ENCODE assay signal across 9 cellular contexts in the genomic region with DNA sequence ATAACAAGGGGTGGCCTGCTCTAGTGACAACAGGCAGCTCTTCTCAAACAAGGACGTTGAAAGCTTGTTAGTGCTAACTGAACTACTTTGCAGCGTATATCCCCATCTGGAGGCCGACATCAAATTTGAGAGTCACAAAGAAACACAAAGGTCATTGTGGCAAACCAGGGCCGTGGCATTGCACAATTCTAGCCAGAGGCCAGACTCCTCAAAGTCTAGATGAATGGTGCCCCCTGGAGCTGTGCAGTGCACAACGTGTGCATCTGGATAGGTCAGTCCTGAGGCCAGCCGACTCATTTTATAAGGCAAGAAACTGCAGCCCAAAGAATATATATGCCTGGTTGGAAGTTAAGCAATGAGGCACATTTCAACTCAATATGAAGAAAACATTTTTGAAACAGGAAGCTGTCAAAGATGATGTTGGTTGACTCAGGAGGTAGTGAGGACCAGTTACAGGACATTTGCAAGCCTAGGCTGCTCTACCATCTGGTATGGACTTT.
A peak's percentile ranks its signal among the peaks of the same experiment; 100 is the strongest.
DNase-seq lines count a peak whose midpoint lies in the region; ATAC-seq and TF ChIP-seq lines count a peak whose summit lies in the region.
"Had no signal": no experiment of that assay in that cellular context is flagged by ENCODE, and none has a peak within 500 bp of the region (broad histone marks: within the 10 kb centered on the region; RNA-seq: fewer than 3 reads in every experiment).

No MANE protein-coding gene starts in this region.

- H3K9me3 Mint-ChIP-seq in MCF 10A (ENCODE audit: unreplicated experiment): no peaks in the 10 kb centered on the region
- peaks cover 0 to 2% of the 10 kb centered on the region in 2 donors for H3K9me3 Mint-ChIP-seq in stimulated activated naive B cell treated with anti-CD40 and anti-IgM and Interleukin-4, amounts not matched to agents 10 μg/mL and 1 μg/mL and 100 μg/mL, for 72 hours

- POLR2A ChIA-PET in MCF 10A (lab: Yijun Ruan, JAX): no interaction called here

- CTCF ChIA-PET in MCF 10A (lab: Yijun Ruan, JAX): interaction anchor here (0.5 to 1.0 kb wide), 3 partner anchors 85 to 405 kb away, joined by 3 to 4 read pairs (median 3); no protein-coding TSS in a partner anchor

- no peak for TF ChIP-seq CTCF in MCF 10A (IDR thresholded peaks at IDR 0.05; ENCODE audit: unreplicated experiment)
- no peak for TF ChIP-seq CTCF in breast epithelium (IDR thresholded peaks at IDR 0.05)
- TF ChIP-seq CTCF in left ventricle myocardium inferior (IDR thresholded peaks at IDR 0.05; ENCODE audit: borderline replicate concordance): peak; percentile 37

- H3K27me3 Mint-ChIP-seq in MCF 10A (ENCODE audit: insufficient read depth, unreplicated experiment): peaks cover 20% of the 10 kb centered on the region
- H3K27me3 Mint-ChIP-seq in stimulated activated naive B cell treated with anti-CD40 and anti-IgM and Interleukin-4, amounts not matched to agents 10 μg/mL and 1 μg/mL and 100 μg/mL, for 72 hours: peaks cover 10 to 13% of the 10 kb centered on the region in 2 donors

- intact Hi-C loops in MCF 10A (cut with micrococcal nuclease) (no loop called here), breast epithelium (cut with DNase I; ENCODE audit: low total_unique reads) (no loop called here), left ventricle myocardium inferior (cut with micrococcal nuclease) (no loop called here)

- H3K4me1 ChIP-seq in breast epithelium (no peaks in the 10 kb centered on the region), left ventricle myocardium inferior (no peaks in the 10 kb centered on the region)

- H3K4me3 ChIP-seq in breast epithelium (no peak overlapping the region), left ventricle myocardium inferior (no peak overlapping the region)
- H3K4me3 ChIP-seq: skin epidermis had no signal

- TF ChIP-seq POLR2A in breast epithelium (IDR thresholded peaks at IDR 0.05): no peak

- H3K27me3 ChIP-seq in breast epithelium (no peaks in the 10 kb centered on the region), left ventricle myocardium inferior (ENCODE audit: low read depth) (peaks cover 79% of the 10 kb centered on the region)

- H3K36me3 Mint-ChIP-seq in MCF 10A (ENCODE audit: insufficient read depth, unreplicated experiment): no peaks in the 10 kb centered on the region
- H3K36me3 Mint-ChIP-seq in stimulated activated naive B cell treated with anti-CD40 and anti-IgM and Interleukin-4, amounts not matched to agents 10 μg/mL and 1 μg/mL and 100 μg/mL, for 72 hours: no peaks in the 10 kb centered on the region

- H3K27ac ChIP-seq in breast epithelium (no peak overlapping the region), left ventricle myocardium inferior (replicated peaks) (no peak overlapping the region)

- no peak overlapping the region for H3K27ac Mint-ChIP-seq in MCF 10A (ENCODE audit: low read depth, unreplicated experiment)
- no peak overlapping the region for H3K27ac Mint-ChIP-seq in stimulated activated naive B cell treated with anti-CD40 and anti-IgM and Interleukin-4, amounts not matched to agents 10 μg/mL and 1 μg/mL and 100 μg/mL, for 72 hours

- H3K36me3 ChIP-seq in breast epithelium (no peaks in the 10 kb centered on the region), left ventricle myocardium inferior (no peaks in the 10 kb centered on the region)

- H3K4me1 Mint-ChIP-seq in MCF 10A (ENCODE audit: insufficient read depth, unreplicated experiment): peaks cover 17% of the 10 kb centered on the region
- peaks cover 10 to 21% of the 10 kb centered on the region in 2 donors for H3K4me1 Mint-ChIP-seq in stimulated activated naive B cell treated with anti-CD40 and anti-IgM and Interleukin-4, amounts not matched to agents 10 μg/mL and 1 μg/mL and 100 μg/mL, for 72 hours

- DNase-seq in MCF 10A (ENCODE audit: unreplicated experiment) (peak; percentile 89), breast epithelium (ENCODE audit: low spot score in 2 of 2) (no peak), SKM-1 treated with dmso at 0.1 percent for 144 hours (lab: John Stamatoyannopoulos, UW; ENCODE audit: unreplicated experiment) (peak; percentile 92), left ventricle myocardium inferior (peak; percentile 60), ecto neural progenitor cell (ENCODE audit: low spot score) (no peak)
- no peak for DNase-seq in stimulated activated naive B cell treated with anti-CD40 and anti-IgM and Interleukin-4, amounts not matched to agents 10 μg/mL and 1 μg/mL and 100 μg/mL, for 72 hours
- DNase-seq in stimulated activated CD4-positive, alpha-beta T cell treated with anti-CD3 and anti-CD28 coated beads, Interleukin-4, amount 100 ng/mL, for 1 hour: no peak

- no peak overlapping the region for H3K4me3 Mint-ChIP-seq in MCF 10A (ENCODE audit: unreplicated experiment)
- H3K4me3 Mint-ChIP-seq in stimulated activated naive B cell treated with anti-CD40 and anti-IgM and Interleukin-4, amounts not matched to agents 10 μg/mL and 1 μg/mL and 100 μg/mL, for 72 hours: no peak overlapping the region

- ATAC-seq in stimulated activated naive B cell treated with anti-CD40 and anti-IgM and Interleukin-4, amounts not matched to agents 10 μg/mL and 1 μg/mL and 100 μg/mL, for 72 hours (replicated peaks): peak; percentile 58 to 72
- ATAC-seq in HG03521 (IDR thresholded peaks at IDR 0.05; ENCODE audit: unreplicated experiment): no peak

- BruUV-seq in MCF 10A (replicated peaks; lab: Mats Ljungman, UMichigan): no TSS peak

- no peaks in the 10 kb centered on the region for H3K9me3 ChIP-seq in breast epithelium
- no peaks in the 10 kb centered on the region for H3K9me3 ChIP-seq in left ventricle myocardium inferior (replicated peaks)

Comparison
In these comparisons a context has a peak if more than half of its experiments do, and no peak if none do; other contexts are left out.
1. DNase-seq: peak in MCF 10A (single experiment), SKM-1 treated with dmso at 0.1 percent for 144 hours (single experiment) and left ventricle myocardium inferior (single experiment); none in breast epithelium (0 of 2), stimulated activated naive B cell treated with anti-CD40 and anti-IgM and Interleukin-4, amounts not matched to agents 10 μg/mL and 1 μg/mL and 100 μg/mL, for 72 hours (single experiment), ecto neural progenitor cell (single experiment) and stimulated activated CD4-positive, alpha-beta T cell treated with anti-CD3 and anti-CD28 coated beads, Interleukin-4, amount 100 ng/mL, for 1 hour (single experiment).